Comparison of ENCODE assay signal across 19 cellular contexts in genomic region chr17:80339731-80340456, GRCh38.
A peak's percentile ranks its signal among the peaks of the same experiment; 100 is the strongest.
DNase-seq lines count a peak whose midpoint lies in the region; ATAC-seq, FAIRE-seq and TF ChIP-seq lines count a peak whose summit lies in the region.
"Had no signal": no experiment of that assay in that cellular context is flagged by ENCODE, and none has a peak within 500 bp of the region (broad histone marks: within the 10 kb centered on the region; RNA-seq: fewer than 3 reads in every experiment).

No MANE protein-coding gene starts in this region.

- H4K20me1 ChIP-seq in GM12878 (ENCODE audit: control insufficient read depth, insufficient read depth): no peaks in the 10 kb centered on the region

- peaks cover 40 to 56% of the 10 kb centered on the region in 2 experiments for H3K36me3 ChIP-seq in GM12878 (ENCODE audit: control insufficient read depth in 2 of 2, insufficient read depth in 2 of 2, low read length in 1 of 2)

- TF ChIP-seq EP300 in GM12878 (IDR thresholded peaks at IDR 0.05; ENCODE audit: borderline replicate concordance in 1 of 2, control insufficient read depth in 1 of 2, low read depth in 2 of 2, low read length in 2 of 2): no peak

- 97% methylated on average over 35 of the region's 36 CpGs for WGBS in GM12878 (ENCODE audit: insufficient coverage, insufficient replicate concordance, low lambda C conversion rate, missing lambda C conversion rate)

- H2AFZ ChIP-seq in GM12878 (ENCODE audit: control insufficient read depth, low read depth, low read length): no peak overlapping the region

- H3K4me1 Mint-ChIP-seq in activated T-cell treated with anti-CD3 and anti-CD28 coated beads, Interleukin-2, amount 50 U/mL, for 72 hours (ENCODE audit: low read depth): no peaks in the 10 kb centered on the region

- no peaks in the 10 kb centered on the region for H3K27me3 Mint-ChIP-seq in activated T-cell treated with anti-CD3 and anti-CD28 coated beads, Interleukin-2, amount 50 U/mL, for 72 hours (ENCODE audit: low read depth)
- H3K27me3 Mint-ChIP-seq: CD8-positive, alpha-beta memory T cell had no signal

- peaks cover 29 to 55% of the 10 kb centered on the region in 2 donors for H3K36me3 Mint-ChIP-seq in activated T-cell treated with anti-CD3 and anti-CD28 coated beads, Interleukin-2, amount 50 U/mL, for 72 hours (ENCODE audit: insufficient read depth in 2 of 2)

- no peaks in the 10 kb centered on the region for H3K9me3 ChIP-seq in GM12878 (replicated peaks; ENCODE audit: control insufficient read depth, insufficient read depth, low read length)
- H3K9me3 ChIP-seq: A549; BLaER1 treated with 17β-estradiol and CSF1 and Interleukin-3, amounts not matched to agents 10 nM and 100 nM had no signal

- H3K4me3 ChIP-seq in GM12878: no peak overlapping the region
- H3K4me3 ChIP-seq: A549; BLaER1 treated with 17β-estradiol and CSF1 and Interleukin-3, amounts not matched to agents 10 nM and 100 nM had no signal

- no peak for TF ChIP-seq RAD21 in GM12878 (IDR thresholded peaks at IDR 0.05; ENCODE audit: insufficient read depth, low read depth, low read length)

- POLR2A ChIA-PET in GM12878 (lab: Charles Lee): no interaction called here

- no peak for TF ChIP-seq CTCF in GM12878 (IDR thresholded peaks at IDR 0.05 in 2 of 3, conservative IDR thresholded peaks at IDR 0.05 in 1 of 3; ENCODE audit: control insufficient read depth in 2 of 3, extremely low read depth in 1 of 3, insufficient read depth in 1 of 3, low read depth in 3 of 3, low read length in 3 of 3)

- H3K4me3 Mint-ChIP-seq in activated T-cell treated with anti-CD3 and anti-CD28 coated beads, Interleukin-2, amount 50 U/mL, for 72 hours: no peak overlapping the region
- H3K4me3 Mint-ChIP-seq: CD8-positive, alpha-beta memory T cell had no signal

- FAIRE-seq in GM12878 (lab: Jason Lieb, UNC) (no peak), RCC 7860 (lab: Jason Lieb, UNC) (no peak)
- FAIRE-seq: A549 had no signal

- peak; percentile 13 to 16 for ATAC-seq in activated T-cell treated with anti-CD3 and anti-CD28 coated beads, Interleukin-2, amount 50 U/mL, for 72 hours (replicated peaks in 1 of 2)
- ATAC-seq in GM12878 (no peak), sciatic nerve (peak; percentile 22)

- DNase-seq in activated T-cell treated with anti-CD3 and anti-CD28 coated beads, Interleukin-2, amount 50 U/mL, for 72 hours: no peak
- no peak for DNase-seq in activated T-cell treated with anti-CD3 and anti-CD28 coated beads, Interleukin-2, amount 50 U/mL, for 48 hours
- no peak for DNase-seq in GM12878 (ENCODE audit: low read depth, low spot score)
- no peak for DNase-seq in sciatic nerve (ENCODE audit: low spot score)
- no peak for DNase-seq in GM19238 (ENCODE audit: insufficient read length, low spot score)
- DNase-seq in NCI-H1048 (lab: John Stamatoyannopoulos, UW): no peak
- DNase-seq in RCC 7860 (ENCODE audit: low spot score): no peak
- DNase-seq: CD8-positive, alpha-beta memory T cell; GDM1; NCI-H1092; NCI-H146; NCI-H2081 treated with DMSO at 0.1 percent for 48 hours; NCI-H510A; NCI-H82; SHP77 had no signal

- H3K9ac ChIP-seq in GM12878 (ENCODE audit: control insufficient read depth, insufficient read depth, low read length): no peak overlapping the region
- H3K9ac ChIP-seq: BLaER1 treated with 17β-estradiol and CSF1 and Interleukin-3, amounts not matched to agents 10 nM and 100 nM; KMS-11 had no signal

- SMC1A ChIA-PET in GM12878 (lab: Charles Lee; ENCODE audit: uncharacterized antibody, unreplicated experiment): no interaction called here

- intact Hi-C loops in GM12878 (cut with micrococcal nuclease; ENCODE audit: unreplicated experiment): loop anchor here (10.0 kb wide), 1 partner anchor 145 kb away; no protein-coding TSS in a partner anchor
- intact Hi-C loops in sciatic nerve (cut with DNase I): no loop called here

- H3K4me1 ChIP-seq in GM12878 (ENCODE audit: control insufficient read depth, insufficient read depth, low read length): no peaks in the 10 kb centered on the region
- H3K4me1 ChIP-seq: A549; BLaER1 treated with 17β-estradiol and CSF1 and Interleukin-3, amounts not matched to agents 10 nM and 100 nM had no signal

- no peaks in the 10 kb centered on the region for H3K27me3 ChIP-seq in GM12878 (replicated peaks in 1 of 2; ENCODE audit: control insufficient read depth in 2 of 2, insufficient read depth in 2 of 2, low read length in 1 of 2)
- H3K27me3 ChIP-seq: BLaER1 treated with 17β-estradiol and CSF1 and Interleukin-3, amounts not matched to agents 10 nM and 100 nM had no signal

- no peaks in the 10 kb centered on the region for H3K79me2 ChIP-seq in GM12878 (ENCODE audit: control insufficient read depth, insufficient read depth, low read length)

- BruUV-seq in GM12878 (replicated peaks; lab: Mats Ljungman, UMichigan): TSS peak; percentile 56

- no peak overlapping the region for H3K27ac ChIP-seq in GM12878 (ENCODE audit: control insufficient read depth, insufficient read depth)
- H3K27ac ChIP-seq: A549; BLaER1 treated with 17β-estradiol and CSF1 and Interleukin-3, amounts not matched to agents 10 nM and 100 nM; KMS-11 had no signal

- in situ Hi-C loops in GM18951 (cut with MboI; ENCODE audit: low sequenced_read_pairs, unreplicated experiment): no loop called here
- in situ Hi-C loops in GM12878 (cut with MboI): no loop called here

- H3K9me3 Mint-ChIP-seq in activated T-cell treated with anti-CD3 and anti-CD28 coated beads, Interleukin-2, amount 50 U/mL, for 72 hours: no peaks in the 10 kb centered on the region
- H3K9me3 Mint-ChIP-seq: CD8-positive, alpha-beta memory T cell had no signal

- H3K4me2 ChIP-seq in GM12878 (ENCODE audit: control insufficient read depth, insufficient read depth): no peak overlapping the region
- H3K4me2 ChIP-seq: A549; BLaER1 treated with 17β-estradiol and CSF1 and Interleukin-3, amounts not matched to agents 10 nM and 100 nM; KMS-11 had no signal

- CTCF ChIA-PET in GM12878 (lab: Yijun Ruan, JAX): interaction anchor here (0.6 kb wide), 1 partner anchor 333 kb away, joined by 3 read pairs; no protein-coding TSS in a partner anchor

- H3K27ac Mint-ChIP-seq in activated T-cell treated with anti-CD3 and anti-CD28 coated beads, Interleukin-2, amount 50 U/mL, for 72 hours: no peak overlapping the region

- RAD21 ChIA-PET in GM12878 (lab: Charles Lee; ENCODE audit: unreplicated experiment): interaction anchor here (0.9 to 1.7 kb wide), 2 partner anchors 75 to 144 kb away, joined by 3 read pairs; no protein-coding TSS in a partner anchor

- TF ChIP-seq POLR2A in GM18951 (IDR thresholded peaks at IDR 0.05; ENCODE audit: extremely low read depth, insufficient read depth, insufficient read length): peak; percentile 9
- no peak for TF ChIP-seq POLR2A in GM12878 (IDR thresholded peaks at IDR 0.05; ENCODE audit: low read depth, low read length)

TF ChIP-seq in GM12878, 131 proteins besides CTCF, POLR2A, EP300 and RAD21 (continues in another document):
- TF ChIP-seq KLF5 (IDR thresholded peaks at IDR 0.05; ENCODE audit: partially characterized antibody): no peak
- TF ChIP-seq SIN3A (IDR thresholded peaks at IDR 0.05; ENCODE audit: low read depth, low read length): no peak
- TF ChIP-seq CREM (IDR thresholded peaks at IDR 0.05; ENCODE audit: low read depth): no peak
- no peak for TF ChIP-seq PRDM15 (CRISPR knock-in tag; IDR thresholded peaks at IDR 0.05)
- TF ChIP-seq SUZ12 (IDR thresholded peaks at IDR 0.05; ENCODE audit: unreplicated experiment): no peak
- no peak for TF ChIP-seq MTA3 (IDR thresholded peaks at IDR 0.05; ENCODE audit: borderline replicate concordance, low read length)
- no peak for TF ChIP-seq NFYA (IDR thresholded peaks at IDR 0.05; ENCODE audit: borderline replicate concordance, low read depth, low read length)
- no peak for TF ChIP-seq IKZF1 (conservative IDR thresholded peaks at IDR 0.05)
- TF ChIP-seq STAT1 (conservative IDR thresholded peaks at IDR 0.05): no peak
- TF ChIP-seq CHD2 (IDR thresholded peaks at IDR 0.05; ENCODE audit: borderline replicate concordance, low read depth, low read length): no peak
- no peak for TF ChIP-seq NR2C1 (IDR thresholded peaks at IDR 0.05)
- TF ChIP-seq IRF4 (IDR thresholded peaks at IDR 0.05; ENCODE audit: low read depth, low read length): no peak
- TF ChIP-seq JUND (IDR thresholded peaks at IDR 0.05; ENCODE audit: low read depth, low read length): no peak
